In genomic region chr21:42974832-42975820, GRCh38 we compare ENCODE assay signal across 8 cellular contexts. TPM values are rescaled to one million over a fixed set of nuclear protein-coding genes. Genes with fewer than 3 reads are reported as not detected.
DNase-seq lines count a peak whose midpoint lies in the region; ATAC-seq, FAIRE-seq and TF ChIP-seq lines count a peak whose summit lies in the region.

No MANE protein-coding gene starts in this region.

- TF ChIP-seq CTCF in WERI-Rb-1 (IDR thresholded peaks at IDR 0.05; ENCODE audit: low read depth, low read length): no peak
- TF ChIP-seq CTCF in bronchial epithelial cell (IDR thresholded peaks at IDR 0.05; ENCODE audit: insufficient read depth, low read length, severe bottlenecking): no peak

- DNase-seq in SHP77 (lab: John Stamatoyannopoulos, UW) (peak; percentile 43 to 63), SHP77 treated with DMSO at 0.1 percent for 48 hours (lab: John Stamatoyannopoulos, UW) (no peak), NCI-H2029 (lab: John Stamatoyannopoulos, UW) (peak; percentile 30), WERI-Rb-1 (peak; percentile 82), bronchial epithelial cell (ENCODE audit: low read depth) (no peak), iris pigment epithelial cell (ENCODE audit: low read depth) (peak; percentile 61)
- DNase-seq in stimulated activated CD4-positive, alpha-beta T cell treated with anti-CD3 and anti-CD28 coated beads, Interleukin-12 subunit alpha, Interleukin-12 subunit beta, amount 100 ng/mL, for 48 hours (ENCODE audit: low read depth in 2 of 3, low spot score in 1 of 3): peak; percentile 29 to 61 (median 44)

- no peak for FAIRE-seq in bronchial epithelial cell (lab: Jason Lieb, UNC)

- peak; percentile 21 for ATAC-seq in HG02884 (IDR thresholded peaks at IDR 0.05; ENCODE audit: unreplicated experiment)

- H3K27me3 ChIP-seq in WERI-Rb-1 (ENCODE audit: insufficient read depth, low read depth, severe bottlenecking) (no peaks in the 10 kb centered on the region), bronchial epithelial cell (ENCODE audit: control insufficient read depth, insufficient read depth, low read length) (no peaks in the 10 kb centered on the region)

- peak overlapping the region; percentile 98 for H3K27ac ChIP-seq in WERI-Rb-1

- H3K4me3 ChIP-seq in WERI-Rb-1 (ENCODE audit: low read depth, low read length) (peak overlapping the region; percentile 82), bronchial epithelial cell (ENCODE audit: low read depth, low read length) (peak overlapping the region; percentile 53)

- H3K36me3 ChIP-seq in WERI-Rb-1 (peaks cover 17% of the 10 kb centered on the region), bronchial epithelial cell (ENCODE audit: control insufficient read depth, insufficient read depth, low read length) (no peaks in the 10 kb centered on the region)

- no peaks in the 10 kb centered on the region for H3K9me3 ChIP-seq in WERI-Rb-1 (ENCODE audit: severe bottlenecking)

RNA-seq across cellular contexts. Expression of gene PKNOX1, which starts 0.8 kb away (rescaled TPM):
- 7.9 and 9.1 TPM in 2 replicates for total RNA-seq in bronchial epithelial cell

RNA-seq across cellular contexts. Expression of gene ERVH48-1, which starts 49.7 kb away (rescaled TPM):
- under 0.01 TPM in 1 of 2 replicates, not detected in the other for total RNA-seq in bronchial epithelial cell

Comparison
In these comparisons a context has a peak if more than half of its experiments do, and no peak if none do; other contexts are left out.
1. DNase-seq: peak in SHP77 (2 of 2), NCI-H2029 (single experiment), WERI-Rb-1 (single experiment), iris pigment epithelial cell (single experiment) and stimulated activated CD4-positive, alpha-beta T cell treated with anti-CD3 and anti-CD28 coated beads, Interleukin-12 subunit alpha, Interleukin-12 subunit beta, amount 100 ng/mL, for 48 hours (3 of 3); none in SHP77 treated with DMSO at 0.1 percent for 48 hours (single experiment) and bronchial epithelial cell (single experiment).